ENCODE assay signal across 8 cellular contexts in the genomic region with DNA sequence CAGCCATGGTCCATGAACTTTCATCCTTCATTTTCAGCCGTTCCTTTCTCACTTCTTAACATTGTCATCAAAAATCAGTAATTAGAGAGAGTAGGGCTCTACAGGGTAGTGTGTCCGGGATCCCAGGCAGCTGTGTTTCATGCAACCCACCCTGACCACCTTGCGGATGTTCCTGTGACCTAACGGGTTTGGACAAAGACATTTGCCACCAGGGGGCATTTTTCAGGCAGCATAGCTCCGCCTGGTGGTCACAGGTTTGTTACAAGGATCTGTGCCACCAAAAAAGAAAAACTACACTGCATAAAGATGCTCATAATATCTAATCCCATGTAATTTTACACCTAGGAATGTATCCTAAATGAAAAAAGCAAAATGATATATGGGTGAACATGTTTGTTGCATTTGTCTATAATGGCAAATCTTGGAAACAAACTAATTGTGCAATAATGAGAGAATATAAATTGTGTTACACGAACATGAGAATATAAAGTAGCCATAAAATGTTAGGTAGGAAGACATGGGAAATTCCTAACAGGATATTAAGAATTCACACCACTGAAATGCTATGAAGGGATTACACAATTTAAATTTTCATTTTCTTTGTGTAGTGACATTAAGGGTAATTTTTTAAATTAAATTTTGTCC.
DNase-seq lines count a peak whose midpoint lies in the region; ATAC-seq and TF ChIP-seq lines count a peak whose summit lies in the region.

No MANE protein-coding gene starts in this region.

- H3K27ac ChIP-seq in CD4-positive, alpha-beta T cell (ENCODE audit: low read depth, low read length): no peak overlapping the region

- H3K27me3 Mint-ChIP-seq in CD4-positive, alpha-beta T cell: peaks cover 10% of the 10 kb centered on the region

- no peaks in the 10 kb centered on the region for H3K36me3 Mint-ChIP-seq in CD4-positive, alpha-beta T cell (ENCODE audit: low read depth)

- CTCF ChIA-PET in CD4-positive, alpha-beta T cell (lab: Charles Lee): no interaction called here

- peak in 8 of 10 experiments; percentile 6 to 39 (median 11) for DNase-seq in CD4-positive, alpha-beta T cell
- DNase-seq in NCI-H524 treated with DMSO at 0.1 percent for 48 hours (lab: John Stamatoyannopoulos, UW) (peak; percentile 15), fibroblast of the aortic adventitia (ENCODE audit: low read depth) (peak; percentile 70), pulmonary artery endothelial cell (ENCODE audit: low read depth, low spot score) (peak; percentile 17), sciatic nerve (ENCODE audit: low spot score) (no peak)
- DNase-seq in activated CD8-positive, alpha-beta memory T cell treated with anti-CD3 and anti-CD28 coated beads, Interleukin-2, amount 50 U/mL, for 4 hours: peak; percentile 30

- no peaks in the 10 kb centered on the region for H3K9me3 ChIP-seq in CD4-positive, alpha-beta T cell (ENCODE audit: control insufficient read depth, low read length)

- peaks cover 4% of the 10 kb centered on the region for H3K27me3 ChIP-seq in CD4-positive, alpha-beta T cell (ENCODE audit: control insufficient read depth, insufficient read depth, low read length)

- ATAC-seq in CD4-positive, alpha-beta T cell (ENCODE audit: poor library complexity): no peak
- peak; percentile 72 for ATAC-seq in GM19463 (IDR thresholded peaks at IDR 0.05; ENCODE audit: unreplicated experiment)
- ATAC-seq in GM21528 (IDR thresholded peaks at IDR 0.05; ENCODE audit: low FRiP score, unreplicated experiment): no peak
- ATAC-seq in sciatic nerve: no peak

- H3K4me3 Mint-ChIP-seq in CD4-positive, alpha-beta T cell: no peak overlapping the region

- H3K4me1 Mint-ChIP-seq in CD4-positive, alpha-beta T cell (ENCODE audit: low read depth): no peaks in the 10 kb centered on the region

- peak; percentile 86 for TF ChIP-seq CTCF in CD4-positive, alpha-beta T cell (IDR thresholded peaks at IDR 0.05)
- TF ChIP-seq CTCF in fibroblast of the aortic adventitia (IDR thresholded peaks at IDR 0.05; ENCODE audit: insufficient read depth, low read length): peak; percentile 97

- H3K27ac Mint-ChIP-seq in CD4-positive, alpha-beta T cell: no peak overlapping the region

- no peaks in the 10 kb centered on the region for H3K9me3 Mint-ChIP-seq in CD4-positive, alpha-beta T cell

- intact Hi-C loops in CD4-positive, alpha-beta T cell (cut with DNase I, micrococcal nuclease): no loop called here
- intact Hi-C loops in sciatic nerve (cut with DNase I): no loop called here

- no peak overlapping the region for H3K4me3 ChIP-seq in fibroblast of the aortic adventitia (ENCODE audit: low read depth, low read length)

- POLR2A ChIA-PET in CD4-positive, alpha-beta T cell (lab: Charles Lee): interaction anchor here (0.6 kb wide), 1 partner anchor 30 kb away, joined by 3 read pairs; no protein-coding TSS in a partner anchor
